15 cellular contexts compared by ENCODE assay signal in genomic region chr11:61771995-61772455, GRCh38. TPM values are rescaled to one million over a fixed set of nuclear protein-coding genes. Genes with fewer than 3 reads are reported as not detected.
DNase-seq lines count a peak whose midpoint lies in the region; ATAC-seq lines count a peak whose summit lies in the region.
"Had no signal": no experiment of that assay in that cellular context is flagged by ENCODE, and none has a peak within 500 bp of the region (broad histone marks: within the 10 kb centered on the region; RNA-seq: fewer than 3 reads in every experiment).

No MANE protein-coding gene starts in this region.

- H3K36me3 Mint-ChIP-seq in activated CD4-positive, alpha-beta T cell treated with anti-CD3 and anti-CD28 coated beads, Interleukin-2, amount 10 ng/mL, durations not matched to agents 7 days and 5 days (ENCODE audit: low read depth): no peaks in the 10 kb centered on the region
- H3K36me3 Mint-ChIP-seq in stimulated activated effector memory CD8-positive, alpha-beta T cell treated with anti-CD3 and anti-CD28 coated beads, Interleukin-12 subunit alpha, Interleukin-12 subunit beta, amount 100 ng/mL, for 72 hours: peaks cover 8% of the 10 kb centered on the region
- H3K36me3 Mint-ChIP-seq: activated naive CD4-positive, alpha-beta T cell treated with anti-CD3 and anti-CD28 coated beads, Interleukin-2, amount 10 ng/mL, durations not matched to agents 7 days and 5 days; CD8-positive, alpha-beta T cell had no signal

- CTCF ChIA-PET in activated CD4-positive, alpha-beta T cell treated with anti-CD3 and anti-CD28 coated beads, Interleukin-2, amount 10 ng/mL, durations not matched to agents 7 days and 5 days (lab: Charles Lee): interaction anchor here (0.7 to 1.0 kb wide), 2 partner anchors 11 to 39 kb away, joined by 3 read pairs; no protein-coding TSS in a partner anchor

- H3K4me3 Mint-ChIP-seq in activated CD4-positive, alpha-beta T cell treated with anti-CD3 and anti-CD28 coated beads, Interleukin-2, amount 10 ng/mL, durations not matched to agents 7 days and 5 days: no peak overlapping the region
- no peak overlapping the region for H3K4me3 Mint-ChIP-seq in stimulated activated effector memory CD8-positive, alpha-beta T cell treated with anti-CD3 and anti-CD28 coated beads, Interleukin-12 subunit alpha, Interleukin-12 subunit beta, amount 100 ng/mL, for 72 hours
- H3K4me3 Mint-ChIP-seq: activated naive CD4-positive, alpha-beta T cell treated with anti-CD3 and anti-CD28 coated beads, Interleukin-2, amount 10 ng/mL, durations not matched to agents 7 days and 5 days; CD8-positive, alpha-beta T cell had no signal

- H3K27me3 Mint-ChIP-seq in activated CD4-positive, alpha-beta T cell treated with anti-CD3 and anti-CD28 coated beads, Interleukin-2, amount 10 ng/mL, durations not matched to agents 7 days and 5 days: peaks cover 2% of the 10 kb centered on the region

- POLR2A ChIA-PET in activated CD4-positive, alpha-beta T cell treated with anti-CD3 and anti-CD28 coated beads, Interleukin-2, amount 10 ng/mL, durations not matched to agents 7 days and 5 days (lab: Charles Lee): interaction anchor here (0.6 kb wide), 1 partner anchor 391 kb away, joined by 3 read pairs; no protein-coding TSS in a partner anchor

- H3K27ac Mint-ChIP-seq in activated CD4-positive, alpha-beta T cell treated with anti-CD3 and anti-CD28 coated beads, Interleukin-2, amount 10 ng/mL, durations not matched to agents 7 days and 5 days: peak overlapping the region; percentile 68
- peak overlapping the region; percentile 80 for H3K27ac Mint-ChIP-seq in stimulated activated effector memory CD8-positive, alpha-beta T cell treated with anti-CD3 and anti-CD28 coated beads, Interleukin-12 subunit alpha, Interleukin-12 subunit beta, amount 100 ng/mL, for 72 hours
- H3K27ac Mint-ChIP-seq: CD8-positive, alpha-beta T cell had no signal

- H3K4me1 Mint-ChIP-seq in activated CD4-positive, alpha-beta T cell treated with anti-CD3 and anti-CD28 coated beads, Interleukin-2, amount 10 ng/mL, durations not matched to agents 7 days and 5 days: peaks cover 21% of the 10 kb centered on the region
- H3K4me1 Mint-ChIP-seq in stimulated activated effector memory CD8-positive, alpha-beta T cell treated with anti-CD3 and anti-CD28 coated beads, Interleukin-12 subunit alpha, Interleukin-12 subunit beta, amount 100 ng/mL, for 72 hours: peaks cover 35% of the 10 kb centered on the region

- intact Hi-C loops in Right ventricle myocardium inferior (cut with DNase I): no loop called here

- no peaks in the 10 kb centered on the region for H3K9me3 Mint-ChIP-seq in activated CD4-positive, alpha-beta T cell treated with anti-CD3 and anti-CD28 coated beads, Interleukin-2, amount 10 ng/mL, durations not matched to agents 7 days and 5 days
- H3K9me3 Mint-ChIP-seq in stimulated activated effector memory CD8-positive, alpha-beta T cell treated with anti-CD3 and anti-CD28 coated beads, Interleukin-12 subunit alpha, Interleukin-12 subunit beta, amount 100 ng/mL, for 72 hours: no peaks in the 10 kb centered on the region
- H3K9me3 Mint-ChIP-seq: activated naive CD4-positive, alpha-beta T cell treated with anti-CD3 and anti-CD28 coated beads, Interleukin-2, amount 10 ng/mL, durations not matched to agents 7 days and 5 days; CD8-positive, alpha-beta T cell had no signal

- ATAC-seq in stimulated activated effector memory CD8-positive, alpha-beta T cell treated with anti-CD3 and anti-CD28 coated beads, Interleukin-12 subunit alpha, Interleukin-12 subunit beta, amount 100 ng/mL, for 72 hours: no peak
- no peak for ATAC-seq in Right ventricle myocardium inferior
- ATAC-seq: CD8-positive, alpha-beta T cell; gastroesophageal sphincter had no signal

- DNase-seq in activated CD4-positive, alpha-beta T cell treated with anti-CD3 and anti-CD28 coated beads, Interleukin-2, amount 10 ng/mL, durations not matched to agents 7 days and 5 days: no peak
- no peak for DNase-seq in activated CD4-positive, alpha-beta T cell treated with anti-CD3 and anti-CD28 coated beads, Interleukin-2, amount 50 U/mL, for 48 hours
- peak; percentile 78 for DNase-seq in UCSD-AML1 (lab: John Stamatoyannopoulos, UW; ENCODE audit: unreplicated experiment)
- DNase-seq in kidney tubule cell (ENCODE audit: low spot score): peak; percentile 22
- DNase-seq in stimulated activated effector memory CD8-positive, alpha-beta T cell treated with anti-CD3 and anti-CD28 coated beads, Interleukin-12 subunit alpha, Interleukin-12 subunit beta, amount 100 ng/mL, for 72 hours (ENCODE audit: low spot score in 2 of 2): no peak
- no peak for DNase-seq in NCI-H748 (lab: John Stamatoyannopoulos, UW; ENCODE audit: unreplicated experiment)
- DNase-seq in Right ventricle myocardium inferior (ENCODE audit: missing footprints): no peak
- no peak for DNase-seq in activated CD8-positive, alpha-beta memory T cell treated with anti-CD3 and anti-CD28 coated beads, Interleukin-2, amount 50 U/mL, for 48 hours
- DNase-seq: activated CD4-positive, CD25-positive, alpha-beta regulatory T cell; activated CD8-positive, alpha-beta memory T cell treated with anti-CD3 and anti-CD28 coated beads, Interleukin-2, amount 50 U/mL, for 4 hours; central memory CD4-positive, alpha-beta T cell; NCI-H1105 treated with DMSO at 0.1 percent for 48 hours had no signal

RNA-seq across cellular contexts. Expression of gene MYRF, which starts 19.6 kb away (rescaled TPM):
- total RNA-seq in activated CD4-positive, alpha-beta T cell treated with anti-CD3 and anti-CD28 coated beads, Interleukin-2, amount 10 ng/mL, durations not matched to agents 7 days and 5 days: 1 to 10 TPM; 1.1 to 1.2 TPM
- total RNA-seq in Right ventricle myocardium inferior: 0.30 TPM

RNA-seq across cellular contexts. Expression of gene TMEM258, which starts 20.4 kb away (rescaled TPM):
- total RNA-seq in activated CD4-positive, alpha-beta T cell treated with anti-CD3 and anti-CD28 coated beads, Interleukin-2, amount 10 ng/mL, durations not matched to agents 7 days and 5 days: 100 to 1,000 TPM; 154 to 160 TPM
- 130 TPM for total RNA-seq in Right ventricle myocardium inferior

RNA-seq across cellular contexts. Expression of gene FEN1, which starts 20.7 kb away (rescaled TPM):
- total RNA-seq in activated CD4-positive, alpha-beta T cell treated with anti-CD3 and anti-CD28 coated beads, Interleukin-2, amount 10 ng/mL, durations not matched to agents 7 days and 5 days: 100 to 1,000 TPM in 1 of 2 experiments, 10 to 100 TPM in 1; 98.6 to 118 TPM
- 7.0 TPM for total RNA-seq in Right ventricle myocardium inferior

RNA-seq across cellular contexts. Expression of gene FADS1, which starts 44.8 kb away (rescaled TPM):
- total RNA-seq in activated CD4-positive, alpha-beta T cell treated with anti-CD3 and anti-CD28 coated beads, Interleukin-2, amount 10 ng/mL, durations not matched to agents 7 days and 5 days: 10 to 100 TPM; 25.7 to 27.1 TPM
- 25.7 TPM for total RNA-seq in Right ventricle myocardium inferior

RNA-seq across cellular contexts. Expression of gene FADS2, which starts 56.1 kb away (rescaled TPM):
- 100 to 1,000 TPM; 128 to 135 TPM for total RNA-seq in activated CD4-positive, alpha-beta T cell treated with anti-CD3 and anti-CD28 coated beads, Interleukin-2, amount 10 ng/mL, durations not matched to agents 7 days and 5 days
- total RNA-seq in Right ventricle myocardium inferior: 35.7 TPM

Comparison
In these comparisons a context has a peak if more than half of its experiments do, and no peak if none do; other contexts are left out.
1. DNase-seq: peak in UCSD-AML1 (single experiment) and kidney tubule cell (single experiment); none in activated CD4-positive, alpha-beta T cell treated with anti-CD3 and anti-CD28 coated beads, Interleukin-2, amount 10 ng/mL, durations not matched to agents 7 days and 5 days (single experiment), activated CD4-positive, alpha-beta T cell treated with anti-CD3 and anti-CD28 coated beads, Interleukin-2, amount 50 U/mL, for 48 hours (0 of 2), stimulated activated effector memory CD8-positive, alpha-beta T cell treated with anti-CD3 and anti-CD28 coated beads, Interleukin-12 subunit alpha, Interleukin-12 subunit beta, amount 100 ng/mL, for 72 hours (0 of 2), NCI-H748 (single experiment), Right ventricle myocardium inferior (single experiment) and activated CD8-positive, alpha-beta memory T cell treated with anti-CD3 and anti-CD28 coated beads, Interleukin-2, amount 50 U/mL, for 48 hours (single experiment).
2. RNA of gene FEN1, which starts 20.7 kb away (total RNA-seq): 98.6 to 118 TPM in activated CD4-positive, alpha-beta T cell treated with anti-CD3 and anti-CD28 coated beads, Interleukin-2, amount 10 ng/mL, durations not matched to agents 7 days and 5 days; 7.0 TPM in Right ventricle myocardium inferior (single experiment); every median in the first group is over 10 times any median in the second.